In genomic region chr19:12652219-12652618, GRCh38 we compare ENCODE assay signal across 36 cellular contexts. TPM values are rescaled to one million over a fixed set of nuclear protein-coding genes. Genes with fewer than 3 reads are reported as not detected.
"Had no signal": no experiment of that assay in that cellular context is flagged by ENCODE, and none has a peak within 500 bp of the region (broad histone marks: within the 10 kb centered on the region; RNA-seq: fewer than 3 reads in every experiment).

No MANE protein-coding gene starts in this region.

- H3K27me3 ChIP-seq: ascending aorta, breast epithelium, cardiac muscle cell, esophagus muscularis mucosa, foreskin keratinocyte, gastrocnemius medialis, heart left ventricle had no signal

- H3K27me3 Mint-ChIP-seq: activated B cell treated with CpG ODN at 0.5 μM for 24 hours; activated CD4-positive, alpha-beta memory T cell treated with anti-CD3 and anti-CD28 coated beads for 36 hours; activated naive CD4-positive, alpha-beta T cell treated with anti-CD3 and anti-CD28 coated beads, Interleukin-2, amount 10 ng/mL, durations not matched to agents 7 days and 5 days; activated naive CD8-positive, alpha-beta T cell treated with anti-CD3 and anti-CD28 coated beads, Interleukin-2, amount 10 ng/mL, durations not matched to agents 7 days and 5 days; activated T-cell treated with anti-CD3 and anti-CD28 coated beads, Interleukin-2, amount 50 U/mL, for 24 hours; brain; effector memory CD8-positive, alpha-beta T cell; T-helper 17 cell had no signal

- H3K9me3 Mint-ChIP-seq: activated B cell treated with CpG ODN at 0.5 μM for 24 hours; activated CD4-positive, alpha-beta memory T cell treated with anti-CD3 and anti-CD28 coated beads for 36 hours; activated naive CD4-positive, alpha-beta T cell treated with anti-CD3 and anti-CD28 coated beads, Interleukin-2, amount 10 ng/mL, durations not matched to agents 7 days and 5 days; activated naive CD4-positive, alpha-beta T cell treated with anti-CD3 and anti-CD28 coated beads, Interleukin-2, amount 50 U/mL, for 72 hours; activated naive CD8-positive, alpha-beta T cell treated with anti-CD3 and anti-CD28 coated beads, Interleukin-2, amount 10 ng/mL, durations not matched to agents 7 days and 5 days; activated T-cell treated with anti-CD3 and anti-CD28 coated beads, Interleukin-2, amount 50 U/mL, for 24 hours; activated T-cell treated with anti-CD3 and anti-CD28 coated beads, Interleukin-2, amount 50 U/mL, for 72 hours; brain; effector memory CD8-positive, alpha-beta T cell; T-helper 2 cell treated with Interferon-gamma antibody and Interleukin-4, amounts not matched to agents 5 μg/mL and 100 μg/mL, for 36 hours had no signal

- H3K4me3 ChIP-seq: ascending aorta, breast epithelium, cardiac muscle cell, esophagus muscularis mucosa, gastrocnemius medialis, heart left ventricle had no signal

- H3K4me3 Mint-ChIP-seq: activated B cell treated with CpG ODN at 0.5 μM for 24 hours; activated CD4-positive, alpha-beta memory T cell treated with anti-CD3 and anti-CD28 coated beads for 36 hours; activated CD8-positive, alpha-beta T cell treated with anti-CD3 and anti-CD28 coated beads, Interleukin-2, amount 10 ng/mL, durations not matched to agents 7 days and 5 days; activated naive CD4-positive, alpha-beta T cell treated with anti-CD3 and anti-CD28 coated beads, Interleukin-2, amount 10 ng/mL, durations not matched to agents 7 days and 5 days; activated naive CD8-positive, alpha-beta T cell treated with anti-CD3 and anti-CD28 coated beads, Interleukin-2, amount 10 ng/mL, durations not matched to agents 7 days and 5 days; activated T-cell treated with anti-CD3 and anti-CD28 coated beads, Interleukin-2, amount 50 U/mL, for 24 hours; activated T-cell treated with anti-CD3 and anti-CD28 coated beads, Interleukin-2, amount 50 U/mL, for 72 hours; brain; effector memory CD8-positive, alpha-beta T cell; T-helper 17 cell; T-helper 2 cell treated with Interferon-gamma antibody and Interleukin-4, amounts not matched to agents 5 μg/mL and 100 μg/mL, for 36 hours had no signal

- H3K9me3 ChIP-seq: ascending aorta, breast epithelium, esophagus muscularis mucosa, gastrocnemius medialis, heart left ventricle had no signal

- H3K4me1 ChIP-seq: foreskin keratinocyte had no signal

- H3K36me3 ChIP-seq: breast epithelium, cardiac muscle cell had no signal

- H3K4me1 Mint-ChIP-seq: brain had no signal

- H3K27ac Mint-ChIP-seq: activated B cell treated with CpG ODN at 0.5 μM for 24 hours; activated CD4-positive, alpha-beta memory T cell treated with anti-CD3 and anti-CD28 coated beads for 36 hours; activated CD8-positive, alpha-beta T cell treated with anti-CD3 and anti-CD28 coated beads, Interleukin-2, amount 10 ng/mL, durations not matched to agents 7 days and 5 days; activated naive CD4-positive, alpha-beta T cell treated with anti-CD3 and anti-CD28 coated beads, Interleukin-2, amount 10 ng/mL, durations not matched to agents 7 days and 5 days; activated naive CD4-positive, alpha-beta T cell treated with anti-CD3 and anti-CD28 coated beads, Interleukin-2, amount 50 U/mL, for 72 hours; activated naive CD8-positive, alpha-beta T cell treated with anti-CD3 and anti-CD28 coated beads, Interleukin-2, amount 10 ng/mL, durations not matched to agents 7 days and 5 days; activated T-cell treated with anti-CD3 and anti-CD28 coated beads, Interleukin-2, amount 50 U/mL, for 24 hours; activated T-cell treated with anti-CD3 and anti-CD28 coated beads, Interleukin-2, amount 50 U/mL, for 72 hours; brain; effector memory CD8-positive, alpha-beta T cell; T-helper 17 cell; T-helper 2 cell treated with Interferon-gamma antibody and Interleukin-4, amounts not matched to agents 5 μg/mL and 100 μg/mL, for 36 hours had no signal

- DNase-seq: activated B cell treated with CpG ODN at 0.5 μM for 24 hours; activated CD4-positive, alpha-beta memory T cell treated with anti-CD3 and anti-CD28 coated beads for 36 hours; activated CD4-positive, alpha-beta T cell treated with anti-CD3 and anti-CD28 coated beads for 48 hours; activated CD4-positive, alpha-beta T cell treated with anti-CD3 and anti-CD28 coated beads, Interleukin-2, amount 50 U/mL, for 1 hour; activated CD8-positive, alpha-beta memory T cell treated with anti-CD3 and anti-CD28 coated beads, Interleukin-2, amount 50 U/mL, for 48 hours; activated CD8-positive, alpha-beta T cell treated with anti-CD3 and anti-CD28 coated beads, Interleukin-2, amount 10 ng/mL, durations not matched to agents 7 days and 5 days; activated gamma-delta T cell; activated naive CD4-positive, alpha-beta T cell; activated naive CD4-positive, alpha-beta T cell treated with anti-CD3 and anti-CD28 coated beads, Interleukin-2, amount 10 ng/mL, durations not matched to agents 7 days and 5 days; activated naive CD8-positive, alpha-beta T cell treated with anti-CD3 and anti-CD28 coated beads, Interleukin-2, amount 10 ng/mL, durations not matched to agents 7 days and 5 days; activated T-cell treated with anti-CD3 and anti-CD28 coated beads for 4 hours; activated T-cell treated with anti-CD3 and anti-CD28 coated beads, Interleukin-2, amount 50 U/mL, for 24 hours; activated T-cell treated with anti-CD3 and anti-CD28 coated beads, Interleukin-2, amount 50 U/mL, for 72 hours; central memory CD4-positive, alpha-beta T cell; cortex of kidney; dermis blood vessel endothelial cell; effector CD4-positive, alpha-beta T cell; effector memory CD8-positive, alpha-beta T cell; foreskin keratinocyte; gastrocnemius medialis; glutamatergic neuron; T-helper 1 cell; T-helper 17 cell; T1000; WERI-Rb-1 had no signal

- ATAC-seq: activated CD4-positive, CD25-positive, alpha-beta regulatory T cell treated with anti-CD3 and anti-CD28 coated beads, Interleukin-2, amount 50 U/mL, for 24 hours; activated CD8-positive, alpha-beta T cell treated with anti-CD3 and anti-CD28 coated beads, Interleukin-2, amount 10 ng/mL, durations not matched to agents 7 days and 5 days; activated naive CD4-positive, alpha-beta T cell treated with anti-CD3 and anti-CD28 coated beads, Interleukin-2, amount 50 U/mL, for 72 hours; activated T-cell treated with anti-CD3 and anti-CD28 coated beads, Interleukin-2, amount 50 U/mL, for 72 hours; effector memory CD8-positive, alpha-beta T cell; foreskin keratinocyte; gastrocnemius medialis; heart left ventricle; T-helper 17 cell had no signal

- H3K27ac ChIP-seq: ascending aorta, breast epithelium, cardiac muscle cell, esophagus muscularis mucosa, foreskin keratinocyte, gastrocnemius medialis, heart left ventricle, WERI-Rb-1 had no signal

RNA-seq across cellular contexts. Expression of gene GNG14, which starts 35.6 kb away (rescaled TPM):
- total RNA-seq: activated B cell treated with CpG ODN at 0.5 μM for 24 hours; activated CD4-positive, alpha-beta memory T cell treated with anti-CD3 and anti-CD28 coated beads for 36 hours; activated CD8-positive, alpha-beta memory T cell treated with anti-CD3 and anti-CD28 coated beads for 36 hours; activated CD8-positive, alpha-beta T cell treated with anti-CD3 and anti-CD28 coated beads, Interleukin-2, amount 10 ng/mL, durations not matched to agents 7 days and 5 days; activated naive CD4-positive, alpha-beta T cell treated with anti-CD3 and anti-CD28 coated beads, Interleukin-2, amount 50 U/mL, for 72 hours; activated naive CD8-positive, alpha-beta T cell treated with anti-CD3 and anti-CD28 coated beads, Interleukin-2, amount 10 ng/mL, durations not matched to agents 7 days and 5 days; activated T-cell treated with anti-CD3 and anti-CD28 coated beads, Interleukin-2, amount 50 U/mL, for 72 hours; ascending aorta; breast epithelium; chondrocyte; dermis blood vessel endothelial cell; esophagus muscularis mucosa; foreskin keratinocyte; gastrocnemius medialis; heart left ventricle; T-helper 17 cell had no signal
- polyA plus RNA-seq: cardiac muscle cell, foreskin keratinocyte, heart left ventricle had no signal
